1 cellular context compared by ENCODE assay signal in genomic region chr15:99121207-99121606, GRCh38.
TF ChIP-seq lines count a peak whose summit lies in the region.

No MANE protein-coding gene starts in this region.

TF ChIP-seq in WTC11, 78 proteins besides CTCF, POLR2A, EP300 and RAD21 (continued from another document):
- no peak for TF ChIP-seq FOXP4 (CRISPR knock-in tag; IDR thresholded peaks at IDR 0.05)
- TF ChIP-seq FOXJ3 (CRISPR knock-in tag; IDR thresholded peaks at IDR 0.05; ENCODE audit: borderline replicate concordance): no peak
- no peak for TF ChIP-seq E2F4 (CRISPR knock-in tag; IDR thresholded peaks at IDR 0.05; ENCODE audit: borderline replicate concordance, low read depth)
- no peak for TF ChIP-seq ATF6 (CRISPR knock-in tag; IDR thresholded peaks at IDR 0.05)
- TF ChIP-seq E2F5 (CRISPR knock-in tag; IDR thresholded peaks at IDR 0.05): no peak
- TF ChIP-seq ZNF396 (CRISPR knock-in tag; IDR thresholded peaks at IDR 0.05; ENCODE audit: borderline replicate concordance): no peak
- TF ChIP-seq NFE2L1 (CRISPR knock-in tag; IDR thresholded peaks at IDR 0.05): no peak
